Comparison of ENCODE assay signal across 27 cellular contexts in the genomic region with DNA sequence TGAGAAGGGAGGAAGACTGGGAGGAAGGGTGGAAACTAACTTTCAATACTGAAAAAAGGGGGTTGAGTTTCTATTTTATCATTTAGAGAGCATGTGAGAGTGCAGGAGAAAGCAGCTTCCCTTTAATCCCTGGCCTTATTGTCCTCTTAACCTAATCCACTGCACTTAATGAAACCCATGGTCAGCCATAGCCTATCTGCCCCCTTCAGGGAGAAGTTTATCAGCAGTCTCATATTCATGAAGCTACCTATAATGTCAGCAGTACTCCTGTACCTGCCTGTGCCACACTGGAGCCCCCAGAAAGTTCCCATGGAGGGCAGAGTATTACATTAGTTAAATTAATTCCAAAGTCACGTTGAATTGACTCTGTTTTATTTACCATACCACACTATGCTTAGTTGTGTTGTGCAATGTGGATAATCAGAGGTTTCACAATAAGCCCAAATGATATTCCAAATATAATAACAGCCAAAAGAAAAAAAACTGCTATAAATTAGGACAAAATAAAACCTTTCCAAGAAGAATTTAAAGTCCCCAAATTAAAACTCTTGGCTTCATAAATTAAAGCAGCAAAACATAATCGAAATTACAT.
"Had no signal": no experiment of that assay in that cellular context is flagged by ENCODE, and none has a peak within 500 bp of the region (broad histone marks: within the 10 kb centered on the region; RNA-seq: fewer than 3 reads in every experiment).

No MANE protein-coding gene starts in this region.

- H3K4me3 ChIP-seq: colonic mucosa, dorsolateral prefrontal cortex, heart right ventricle, pancreas, prostate gland, sigmoid colon, stomach, thyroid gland, upper lobe of right lung had no signal

- H3K27ac ChIP-seq: colonic mucosa, dorsolateral prefrontal cortex, foreskin keratinocyte, heart right ventricle, pancreas, prostate gland, sigmoid colon, stomach, thyroid gland, upper lobe of right lung had no signal

- H3K4me1 ChIP-seq: colonic mucosa, foreskin keratinocyte, heart right ventricle, pancreas, prostate gland, sigmoid colon, stomach, upper lobe of right lung had no signal

- H3K36me3 ChIP-seq: colonic mucosa, heart right ventricle, pancreas, prostate gland, sigmoid colon, stomach, thyroid gland, upper lobe of right lung had no signal

- ATAC-seq: activated CD8-positive, alpha-beta memory T cell treated with anti-CD3 and anti-CD28 coated beads, Interleukin-2, amount 10 ng/mL, durations not matched to agents 7 days and 5 days; activated CD8-positive, alpha-beta T cell treated with anti-CD3 and anti-CD28 coated beads, Interleukin-2, amount 10 ng/mL, durations not matched to agents 7 days and 5 days; activated naive CD8-positive, alpha-beta T cell treated with anti-CD3 and anti-CD28 coated beads, Interleukin-2, amount 50 U/mL, for 24 hours; foreskin keratinocyte; heart right ventricle; pancreas; stimulated activated memory B cell treated with anti-CD40 and anti-IgM and Interleukin-4, amounts not matched to agents 10 μg/mL and 1 μg/mL and 100 μg/mL, for 72 hours; upper lobe of right lung had no signal

- H3K27me3 ChIP-seq: colonic mucosa, dorsolateral prefrontal cortex, foreskin keratinocyte, heart right ventricle, pancreas, sigmoid colon, stomach, thyroid gland, upper lobe of right lung had no signal

- H3K9me3 ChIP-seq: colonic mucosa, heart right ventricle, pancreas, prostate gland, sigmoid colon, stomach, thyroid gland, upper lobe of right lung had no signal

- DNase-seq: activated B cell treated with CpG ODN at 0.5 μM for 24 hours; activated CD8-positive, alpha-beta memory T cell treated with anti-CD3 and anti-CD28 coated beads, Interleukin-2, amount 10 ng/mL, durations not matched to agents 7 days and 5 days; activated CD8-positive, alpha-beta T cell treated with anti-CD3 and anti-CD28 coated beads, Interleukin-2, amount 10 ng/mL, durations not matched to agents 7 days and 5 days; activated naive CD8-positive, alpha-beta T cell treated with anti-CD3 and anti-CD28 coated beads, Interleukin-2, amount 50 U/mL, for 24 hours; activated T-cell treated with anti-CD3 and anti-CD28 coated beads, Interleukin-2, amount 50 U/mL, for 48 hours; anterior cingulate cortex; colonic mucosa; dorsolateral prefrontal cortex; effector memory CD4-positive, alpha-beta T cell; erythroblast; foreskin keratinocyte; heart right ventricle; naive B cell; nephron progenitor cell; pancreas; retina; sigmoid colon; small intestine; stimulated activated CD4-positive, alpha-beta T cell treated with anti-CD3 and anti-CD28 coated beads, Interleukin-1b, Interleukin-23, amount 100 ng/mL, for 48 hours; stimulated activated CD4-positive, alpha-beta T cell treated with anti-CD3 and anti-CD28 coated beads, Interleukin-4, amount 100 ng/mL, for 4 hours; stimulated activated CD8-positive, alpha-beta memory T cell treated with anti-CD3 and anti-CD28 coated beads, Interleukin-4, amount 100 ng/mL, for 48 hours; stomach; T-helper 2 cell; thyroid gland; upper lobe of right lung had no signal
